In the genomic region with DNA sequence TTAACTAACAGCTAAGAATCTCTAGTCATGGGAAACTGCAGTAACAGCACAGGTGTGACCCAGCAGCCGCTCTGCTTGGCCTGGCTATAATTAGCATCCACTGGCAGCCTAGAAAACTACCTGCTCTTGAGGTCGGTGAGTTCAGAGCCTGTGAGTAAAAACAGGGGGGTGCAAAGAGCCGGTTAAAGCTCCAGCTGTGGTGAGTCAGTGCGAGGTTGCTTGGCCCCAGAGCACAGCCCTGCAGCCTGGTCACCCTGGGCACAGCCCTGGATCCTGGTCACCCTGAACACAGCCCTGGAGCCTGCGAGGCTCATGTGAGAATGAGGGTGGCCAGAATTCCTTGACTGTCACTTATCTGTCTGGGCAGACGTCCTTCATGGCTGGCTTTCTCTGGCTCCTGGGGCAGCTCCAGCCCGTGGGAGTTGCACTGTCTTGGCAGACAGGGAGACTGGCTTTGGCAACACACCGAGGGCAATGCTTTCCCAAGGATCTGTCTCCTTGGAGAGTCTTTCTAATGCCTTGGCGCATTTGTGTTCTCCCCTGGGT, we compare ENCODE assay signal across 1 cellular context.
TF ChIP-seq lines count a peak whose summit lies in the region.

No MANE protein-coding gene starts in this region.

TF ChIP-seq in WTC11, 78 proteins besides CTCF, POLR2A, EP300 and RAD21 (continued from another document):
- TF ChIP-seq, protein P1, sequence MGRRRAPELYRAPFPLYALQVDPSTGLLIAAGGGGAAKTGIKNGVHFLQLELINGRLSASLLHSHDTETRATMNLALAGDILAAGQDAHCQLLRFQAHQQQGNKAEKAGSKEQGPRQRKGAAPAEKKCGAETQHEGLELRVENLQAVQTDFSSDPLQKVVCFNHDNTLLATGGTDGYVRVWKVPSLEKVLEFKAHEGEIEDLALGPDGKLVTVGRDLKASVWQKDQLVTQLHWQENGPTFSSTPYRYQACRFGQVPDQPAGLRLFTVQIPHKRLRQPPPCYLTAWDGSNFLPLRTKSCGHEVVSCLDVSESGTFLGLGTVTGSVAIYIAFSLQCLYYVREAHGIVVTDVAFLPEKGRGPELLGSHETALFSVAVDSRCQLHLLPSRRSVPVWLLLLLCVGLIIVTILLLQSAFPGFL (CRISPR knock-in tag; IDR thresholded peaks at IDR 0.05; ENCODE audit: borderline replicate concordance): no peak
- TF ChIP-seq ETV6 (CRISPR knock-in tag; IDR thresholded peaks at IDR 0.05): no peak
- TF ChIP-seq ZNF121 (CRISPR knock-in tag; IDR thresholded peaks at IDR 0.05): no peak
